Comparison of ENCODE assay signal across 15 cellular contexts in the genomic region with DNA sequence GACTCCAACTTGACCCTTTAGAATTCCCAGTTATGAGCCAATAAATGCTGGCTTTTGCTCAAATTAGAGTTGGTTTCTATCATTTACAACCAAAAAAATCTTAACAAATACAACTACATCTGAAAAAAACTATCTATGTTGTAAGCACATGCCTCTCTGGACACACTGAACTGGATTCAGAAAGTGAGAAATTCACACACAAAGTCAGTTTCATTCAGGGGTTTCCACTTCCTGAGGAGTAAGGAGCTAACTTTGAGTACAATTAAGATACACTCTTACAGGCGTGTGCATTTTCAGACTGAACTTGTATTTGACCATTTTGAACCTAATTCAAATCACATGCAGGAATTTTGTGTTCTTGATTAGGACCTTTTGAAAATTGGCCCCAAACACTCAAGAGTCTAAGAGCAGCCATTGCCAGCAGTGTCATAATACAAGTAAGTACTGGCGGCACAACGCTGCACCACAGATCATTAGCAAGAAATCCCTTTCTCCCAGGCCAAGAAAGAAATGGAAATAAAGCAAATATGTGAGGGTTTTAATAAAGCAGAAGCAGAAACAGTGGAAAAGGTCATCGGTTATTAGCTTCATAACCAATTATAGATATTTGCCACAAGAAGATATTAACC. TPM values are rescaled to one million over a fixed set of nuclear protein-coding genes. Genes with fewer than 3 reads are reported as not detected.
DNase-seq lines count a peak whose midpoint lies in the region; ATAC-seq lines count a peak whose summit lies in the region.
"Had no signal": no experiment of that assay in that cellular context is flagged by ENCODE, and none has a peak within 500 bp of the region (broad histone marks: within the 10 kb centered on the region; RNA-seq: fewer than 3 reads in every experiment).

No MANE protein-coding gene starts in this region.

- peaks cover 22% of the 10 kb centered on the region for H3K4me1 Mint-ChIP-seq in activated CD8-positive, alpha-beta memory T cell treated with anti-CD3 and anti-CD28 coated beads, Interleukin-2, amount 10 ng/mL, durations not matched to agents 7 days and 5 days
- H3K4me1 Mint-ChIP-seq: GM23338 had no signal

- intact Hi-C loops in sciatic nerve (cut with DNase I): no loop called here

- CTCF ChIA-PET in activated CD8-positive, alpha-beta memory T cell treated with anti-CD3 and anti-CD28 coated beads, Interleukin-2, amount 10 ng/mL, durations not matched to agents 7 days and 5 days (lab: Charles Lee): interaction anchor here (1.2 to 5.5 kb wide), 5 partner anchors 9 to 232 kb away, joined by 3 to 57 read pairs (median 5); partner anchors contain the start of gene ADAMTS17

- H3K27me3 Mint-ChIP-seq in activated CD8-positive, alpha-beta memory T cell treated with anti-CD3 and anti-CD28 coated beads, Interleukin-2, amount 10 ng/mL, durations not matched to agents 7 days and 5 days: no peaks in the 10 kb centered on the region

- H3K36me3 Mint-ChIP-seq in activated CD8-positive, alpha-beta memory T cell treated with anti-CD3 and anti-CD28 coated beads, Interleukin-2, amount 10 ng/mL, durations not matched to agents 7 days and 5 days: peaks cover 37% of the 10 kb centered on the region

- H3K4me3 Mint-ChIP-seq in activated CD8-positive, alpha-beta memory T cell treated with anti-CD3 and anti-CD28 coated beads, Interleukin-2, amount 10 ng/mL, durations not matched to agents 7 days and 5 days: no peak overlapping the region
- H3K4me3 Mint-ChIP-seq: GM23338 had no signal

- H3K9me3 Mint-ChIP-seq in activated CD8-positive, alpha-beta memory T cell treated with anti-CD3 and anti-CD28 coated beads, Interleukin-2, amount 10 ng/mL, durations not matched to agents 7 days and 5 days (ENCODE audit: low read depth): no peaks in the 10 kb centered on the region
- H3K9me3 Mint-ChIP-seq: GM23338 had no signal

- no peak for DNase-seq in activated CD8-positive, alpha-beta memory T cell treated with anti-CD3 and anti-CD28 coated beads, Interleukin-2, amount 10 ng/mL, durations not matched to agents 7 days and 5 days
- no peak for DNase-seq in activated CD8-positive, alpha-beta memory T cell treated with anti-CD3 and anti-CD28 coated beads, Interleukin-2, amount 50 U/mL, for 4 hours
- no peak for DNase-seq in sciatic nerve (ENCODE audit: low spot score)
- DNase-seq in globus pallidus (ENCODE audit: low spot score): no peak
- DNase-seq in T1000 (lab: John Stamatoyannopoulos, UW): no peak
- no peak for DNase-seq in stimulated activated CD4-positive, alpha-beta T cell treated with anti-CD3 and anti-CD28 coated beads, Interleukin-12 subunit alpha, Interleukin-12 subunit beta, amount 100 ng/mL, for 4 hours
- DNase-seq: activated CD8-positive, alpha-beta memory T cell treated with anti-CD3 and anti-CD28 coated beads for 24 hours; kidney; NCI-H510A; stimulated activated CD4-positive, alpha-beta T cell treated with anti-CD3 and anti-CD28 coated beads, Interleukin-4, amount 100 ng/mL, for 1 hour had no signal

- ATAC-seq in activated CD8-positive, alpha-beta memory T cell treated with anti-CD3 and anti-CD28 coated beads, Interleukin-2, amount 10 ng/mL, durations not matched to agents 7 days and 5 days: peak; percentile 47
- ATAC-seq in GM21619 (IDR thresholded peaks at IDR 0.05; ENCODE audit: unreplicated experiment) (peak; percentile 89), HG03442 (IDR thresholded peaks at IDR 0.05; ENCODE audit: unreplicated experiment) (peak; percentile 74), sciatic nerve (peak; percentile 61)
- ATAC-seq: GM23338 had no signal

- H3K27ac Mint-ChIP-seq in activated CD8-positive, alpha-beta memory T cell treated with anti-CD3 and anti-CD28 coated beads, Interleukin-2, amount 10 ng/mL, durations not matched to agents 7 days and 5 days: peak overlapping the region; percentile 79
- H3K27ac Mint-ChIP-seq: GM23338 had no signal

RNA-seq across cellular contexts. Expression of gene LINS1, which starts 31.1 kb away (rescaled TPM):
- total RNA-seq in activated CD8-positive, alpha-beta memory T cell treated with anti-CD3 and anti-CD28 coated beads, Interleukin-2, amount 10 ng/mL, durations not matched to agents 7 days and 5 days: 10 to 100 TPM; 30.1 to 30.8 TPM
- 20.0 TPM for total RNA-seq in sciatic nerve

RNA-seq across cellular contexts. Expression of gene ASB7, which starts 31.5 kb away (rescaled TPM):
- 10 to 100 TPM; 17.9 to 22.1 TPM for total RNA-seq in activated CD8-positive, alpha-beta memory T cell treated with anti-CD3 and anti-CD28 coated beads, Interleukin-2, amount 10 ng/mL, durations not matched to agents 7 days and 5 days
- 10.9 TPM for total RNA-seq in sciatic nerve

RNA-seq across cellular contexts. Expression of gene CERS3, which starts 42.1 kb away (rescaled TPM):
- not detected for total RNA-seq in activated CD8-positive, alpha-beta memory T cell treated with anti-CD3 and anti-CD28 coated beads, Interleukin-2, amount 10 ng/mL, durations not matched to agents 7 days and 5 days
- 0.36 TPM for total RNA-seq in sciatic nerve
- total RNA-seq: omental fat pad, SK-MEL-5 had no signal
